ENCODE assay signal across 17 cellular contexts in the genomic region with DNA sequence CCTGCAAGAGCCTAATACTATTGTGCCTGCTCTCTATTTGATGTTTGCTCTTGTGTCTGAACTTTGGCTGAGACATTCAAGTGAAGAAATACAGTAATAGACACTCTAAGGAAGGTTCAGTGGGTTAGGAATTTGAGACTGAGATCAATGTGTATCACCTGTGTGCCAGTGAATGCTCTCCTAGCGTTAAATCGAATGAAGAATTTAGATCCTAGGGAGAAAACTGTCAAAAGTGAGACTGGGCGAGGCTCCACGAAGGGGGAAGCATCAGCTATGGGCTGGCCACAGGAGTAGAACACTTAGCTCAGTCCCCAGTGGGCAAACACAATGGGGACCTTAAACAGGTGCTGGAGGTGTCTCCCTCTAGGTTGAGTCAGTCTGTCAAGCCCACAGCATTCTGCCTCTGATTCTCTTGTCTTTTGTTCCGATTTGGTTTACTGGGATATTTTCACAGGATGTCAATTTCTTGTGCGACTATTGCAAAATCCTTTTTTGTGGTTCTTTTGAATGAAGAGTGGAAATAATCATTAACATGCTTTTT. TPM values are rescaled to one million over a fixed set of nuclear protein-coding genes. Genes with fewer than 3 reads are reported as not detected.
DNase-seq lines count a peak whose midpoint lies in the region; ATAC-seq, FAIRE-seq and TF ChIP-seq lines count a peak whose summit lies in the region.
"Had no signal": no experiment of that assay in that cellular context is flagged by ENCODE, and none has a peak within 500 bp of the region (broad histone marks: within the 10 kb centered on the region; RNA-seq: fewer than 3 reads in every experiment).

No MANE protein-coding gene starts in this region.

- H3K4me2 ChIP-seq in astrocyte (ENCODE audit: low read length), result peak overlapping the region; percentile 94

- H3K9me3 Mint-ChIP-seq in astrocyte (ENCODE audit: unreplicated experiment), result no peaks in the 10 kb centered on the region

- H3K27me3 ChIP-seq in A673 (replicated peaks; ENCODE audit: insufficient read depth, low read depth, low read length, poor library complexity) (no peaks in the 10 kb centered on the region), HUES48 (ENCODE audit: control insufficient read depth, insufficient read depth, low read length) (peaks cover 35% of the 10 kb centered on the region), astrocyte (ENCODE audit: insufficient read depth, low read length) (peaks cover 21% of the 10 kb centered on the region)

- H2AFZ ChIP-seq in astrocyte (ENCODE audit: low read depth, low read length), result no peak overlapping the region

- H3K4me1 ChIP-seq in A673 (ENCODE audit: insufficient read depth, low read length, poor library complexity, severe bottlenecking), result peaks cover 6% of the 10 kb centered on the region
- H3K4me1 ChIP-seq in HUES48 (ENCODE audit: control insufficient read depth, insufficient read depth, low read length), result peaks cover 13% of the 10 kb centered on the region
- peaks cover 8% of the 10 kb centered on the region for H3K4me1 ChIP-seq in astrocyte (ENCODE audit: insufficient read depth, low read length)

- H3K9me3 ChIP-seq in A673 (ENCODE audit: low read depth, low read length, poor library complexity, severe bottlenecking), result no peaks in the 10 kb centered on the region
- no peaks in the 10 kb centered on the region for H3K9me3 ChIP-seq in HUES48 (ENCODE audit: control insufficient read depth, insufficient read depth, low read length)
- no peaks in the 10 kb centered on the region for H3K9me3 ChIP-seq in astrocyte (ENCODE audit: insufficient read depth, low read depth, low read length)

- H3K36me3 ChIP-seq in A673 (ENCODE audit: insufficient read depth, low read length, poor library complexity, severe bottlenecking) (no peaks in the 10 kb centered on the region), HUES48 (ENCODE audit: control insufficient read depth, insufficient read depth, low read length) (no peaks in the 10 kb centered on the region), astrocyte (ENCODE audit: insufficient read depth, low read length) (no peaks in the 10 kb centered on the region)

- no peak overlapping the region for H3K27ac Mint-ChIP-seq in astrocyte (ENCODE audit: unreplicated experiment)

- ATAC-seq in HG03457 (IDR thresholded peaks at IDR 0.05; ENCODE audit: unreplicated experiment), result no peak

- POLR2A ChIA-PET in A673 (lab: Charles Lee; ENCODE audit: low non-redundant PET), result no interaction called here

- no peak for TF ChIP-seq POLR2A in GM12891 (IDR thresholded peaks at IDR 0.05; ENCODE audit: low read depth, low read length)

- TF ChIP-seq CTCF in A673 (conservative IDR thresholded peaks at IDR 0.05; ENCODE audit: low read depth, low read length) (no peak), astrocyte (IDR thresholded peaks at IDR 0.05; ENCODE audit: insufficient read depth, low read depth, low read length) (no peak)

- peaks cover 10% of the 10 kb centered on the region for H3K27me3 Mint-ChIP-seq in astrocyte (ENCODE audit: low read depth, unreplicated experiment)

- H3K27ac ChIP-seq in A673 (ENCODE audit: low read depth, low read length, poor library complexity, severe bottlenecking) (no peak overlapping the region), HUES48 (ENCODE audit: low read depth, low read length) (no peak overlapping the region), astrocyte (ENCODE audit: low read depth, low read length) (no peak overlapping the region)

- FAIRE-seq in astrocyte (lab: Jason Lieb, UNC) (no peak), GM12891 (lab: Jason Lieb, UNC) (no peak)
- FAIRE-seq: colon, GM19239, urothelium cell line had no signal

- H3K4me3 ChIP-seq in A673 (ENCODE audit: low read depth, low read length, poor library complexity, severe bottlenecking) (peak overlapping the region; percentile 67), HUES48 (ENCODE audit: low read depth, low read length) (peak overlapping the region; percentile 85), astrocyte (ENCODE audit: insufficient read depth, low read depth, low read length) (peak overlapping the region; percentile 14)

- CTCF ChIA-PET in A673 (lab: Charles Lee), result interaction anchor here (0.7 kb wide), 1 partner anchor 26 kb away, joined by 3 read pairs; no protein-coding TSS in a partner anchor

- no peaks in the 10 kb centered on the region for H3K36me3 Mint-ChIP-seq in astrocyte (ENCODE audit: low read depth, unreplicated experiment)

- no TSS peak for BruUV-seq in A673 (replicated peaks; lab: Mats Ljungman, UMichigan)

- H3K79me2 ChIP-seq in astrocyte (ENCODE audit: insufficient read depth, low read length), result no peaks in the 10 kb centered on the region

- peak overlapping the region; percentile 78 for H3K4me3 Mint-ChIP-seq in astrocyte (ENCODE audit: unreplicated experiment)

- no peak overlapping the region for H3K9ac ChIP-seq in HUES48 (ENCODE audit: low read depth, low read length)
- no peak overlapping the region for H3K9ac ChIP-seq in astrocyte (ENCODE audit: low read length)

- H3K4me1 Mint-ChIP-seq in astrocyte (ENCODE audit: low read depth, unreplicated experiment), result peaks cover 4% of the 10 kb centered on the region

- no peaks in the 10 kb centered on the region for H4K20me1 ChIP-seq in astrocyte (ENCODE audit: insufficient read depth, low read length)

- DNase-seq in A673 (ENCODE audit: low spot score) (no peak), astrocyte (ENCODE audit: low read depth) (no peak), left kidney (ENCODE audit: low read depth, low spot score) (peak; percentile 53), GM12891 (ENCODE audit: insufficient read length, low spot score) (no peak), NCI-H2081 treated with DMSO at 0.1 percent for 48 hours (lab: John Stamatoyannopoulos, UW) (no peak), NCI-H1048 (lab: John Stamatoyannopoulos, UW) (no peak)
- DNase-seq: activated CD4-positive, alpha-beta T cell treated with anti-CD3 and anti-CD28 coated beads for 1 hour; activated T-cell treated with anti-CD3 and anti-CD28 coated beads, Interleukin-2, amount 50 U/mL, for 1 hour; AML-193; KG1; NCI-H1436 treated with DMSO at 0.1 percent for 48 hours; stimulated activated CD4-positive, alpha-beta T cell treated with anti-CD3 and anti-CD28 coated beads, Interleukin-2, amount 100 ng/mL, for 48 hours had no signal

- intact Hi-C loops in A673 (cut with micrococcal nuclease; ENCODE audit: unreplicated experiment), result loop anchor here (5.0 to 10.0 kb wide), 2 partner anchors 56 to 104 kb away; no protein-coding TSS in a partner anchor

TF ChIP-seq in GM12891, 5 proteins besides CTCF, POLR2A, EP300 and RAD21:
- TF ChIP-seq POU2F2 (IDR thresholded peaks at IDR 0.05; ENCODE audit: low read depth, low read length) (no peak), SPI1 (IDR thresholded peaks at IDR 0.05; ENCODE audit: low read depth, low read length) (no peak), PAX5 (IDR thresholded peaks at IDR 0.05; ENCODE audit: insufficient read depth, low read length, severe bottlenecking) (no peak)

RNA-seq across cellular contexts. Expression of a gene that starts 1.3 kb away (rescaled TPM):
- 17.5 and 18.7 TPM in 2 replicates for total RNA-seq in A673 (2021)
- 1.4 and 1.5 TPM in 2 replicates for total RNA-seq in astrocyte
- polyA plus RNA-seq in GM12891 (2012; ENCODE audit: low read depth, missing spikeins), result 0.01 TPM

Comparison
In these comparisons a context has a peak if more than half of its experiments do, and no peak if none do; other contexts are left out.
1. H3K4me3 ChIP-seq: peak in every context shown above with its lines; median percentile 85 in HUES48; 67 in A673; 14 in astrocyte.